Comparison of ENCODE assay signal across 12 cellular contexts in the genomic region with DNA sequence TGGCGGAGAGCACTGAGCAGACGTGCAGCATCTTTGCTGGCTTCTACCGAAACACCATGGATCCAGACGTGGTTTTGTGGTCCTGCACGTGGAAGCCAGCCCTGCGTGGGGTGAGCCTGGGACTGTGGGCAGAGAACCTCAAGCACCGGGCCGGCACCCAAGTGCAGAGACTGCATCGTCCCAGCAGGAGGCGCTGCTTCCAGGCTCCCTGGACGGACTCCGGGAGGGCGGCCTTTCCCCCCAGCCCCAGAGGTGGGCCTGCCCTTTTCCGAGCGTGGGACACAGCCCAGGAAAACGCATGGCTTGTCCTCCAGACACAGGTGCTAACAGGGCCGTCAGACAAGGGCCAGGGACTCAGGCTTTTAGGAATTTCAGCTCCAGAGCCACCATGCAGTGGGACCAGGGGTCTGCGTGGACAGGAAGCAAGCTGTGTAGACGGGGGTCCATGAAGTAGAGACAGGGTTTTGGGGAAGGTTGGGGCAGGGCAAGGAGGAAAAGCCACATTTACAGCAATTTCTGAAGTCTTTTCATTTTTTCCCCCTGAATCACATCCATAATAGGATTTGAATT.
DNase-seq lines count a peak whose midpoint lies in the region; ATAC-seq and TF ChIP-seq lines count a peak whose summit lies in the region.
"Had no signal": no experiment of that assay in that cellular context is flagged by ENCODE, and none has a peak within 500 bp of the region (broad histone marks: within the 10 kb centered on the region; RNA-seq: fewer than 3 reads in every experiment).

No MANE protein-coding gene starts in this region.

- H3K9me2 ChIP-seq in DOHH2 (replicated peaks; ENCODE audit: control insufficient read depth, low read length): no peaks in the 10 kb centered on the region

- no peaks in the 10 kb centered on the region for H3F3A ChIP-seq in DOHH2 (ENCODE audit: control insufficient read depth, insufficient read depth)

- H3K79me2 ChIP-seq in DOHH2 (ENCODE audit: control insufficient read depth, low read length): no peaks in the 10 kb centered on the region

- H4K20me1 ChIP-seq in DOHH2 (ENCODE audit: control insufficient read depth, insufficient read depth, low read depth, low read length): no peaks in the 10 kb centered on the region

- peaks cover 32% of the 10 kb centered on the region for H3K4me1 Mint-ChIP-seq in neural crest cell

- H3K4me1 ChIP-seq in DOHH2 (ENCODE audit: control insufficient read depth, low read length): peaks cover 33% of the 10 kb centered on the region
- peaks cover 29% of the 10 kb centered on the region for H3K4me1 ChIP-seq in HUES6 (ENCODE audit: control insufficient read depth, insufficient read depth, low read length)
- peaks cover 0 to 9% (median 0%) of the 10 kb centered on the region in 4 donors for H3K4me1 ChIP-seq in Peyer's patch

- H3K27me3 Mint-ChIP-seq in neural crest cell (ENCODE audit: low read depth): no peaks in the 10 kb centered on the region

- H3K4me2 ChIP-seq in DOHH2 (ENCODE audit: low read length): peak overlapping the region; percentile 77

- TF ChIP-seq POLR2A in Peyer's patch (IDR thresholded peaks at IDR 0.05): no peak

- peak; percentile 61 for TF ChIP-seq CTCF in DOHH2 (IDR thresholded peaks at IDR 0.05; ENCODE audit: low read depth, low read length, poor library complexity, severe bottlenecking)
- no peak for TF ChIP-seq CTCF in coronary artery (IDR thresholded peaks at IDR 0.05)
- TF ChIP-seq CTCF in neural crest cell (conservative IDR thresholded peaks at IDR 0.05): peak; percentile 61
- no peak for TF ChIP-seq CTCF in Peyer's patch (IDR thresholded peaks at IDR 0.05)

- H3K4me3 Mint-ChIP-seq in neural crest cell: no peak overlapping the region

- H3K27me3 ChIP-seq in DOHH2 (ENCODE audit: control insufficient read depth, low read length): 0 out of 2 replicates have a peak, but pooled peaks cover 4% of the 10 kb centered on the region
- H3K27me3 ChIP-seq in HUES6 (ENCODE audit: control insufficient read depth, insufficient read depth, low read length): no peaks in the 10 kb centered on the region
- H3K27me3 ChIP-seq in Peyer's patch: no peaks in the 10 kb centered on the region

- H3K9me3 ChIP-seq in DOHH2 (ENCODE audit: control insufficient read depth, insufficient read depth, low read length) (no peaks in the 10 kb centered on the region), HUES6 (ENCODE audit: control insufficient read depth, insufficient read depth, low read depth, low read length) (no peaks in the 10 kb centered on the region), Peyer's patch (no peaks in the 10 kb centered on the region)
- H3K9me3 ChIP-seq: mucosa of descending colon had no signal

- H3K36me3 ChIP-seq in DOHH2 (ENCODE audit: control insufficient read depth, low read length): no peaks in the 10 kb centered on the region
- H3K36me3 ChIP-seq in HUES6 (ENCODE audit: control insufficient read depth, insufficient read depth, low read length): no peaks in the 10 kb centered on the region
- H3K36me3 ChIP-seq in Peyer's patch: no peaks in the 10 kb centered on the region

- ATAC-seq in left lobe of liver: no peak
- ATAC-seq: mucosa of descending colon had no signal

- peak overlapping the region; percentile 47; the same call in 1 of the 2 replicates for H3K27ac ChIP-seq in DOHH2 (ENCODE audit: low read depth, low read length)
- H3K27ac ChIP-seq in HUES6 (ENCODE audit: low read depth, low read length): no peak overlapping the region; the same call in 1 of the 2 replicates
- no peak overlapping the region for H3K27ac ChIP-seq in coronary artery
- H3K27ac ChIP-seq in Peyer's patch: no peak overlapping the region

- DNase-seq in coronary artery (ENCODE audit: low spot score): no peak
- peak; percentile 38 for DNase-seq in neural crest cell (ENCODE audit: low read depth, low spot score)
- no peak for DNase-seq in Peyer's patch
- DNase-seq in Kasumi-1 (lab: John Stamatoyannopoulos, UW): no peak
- no peak for DNase-seq in RKO (ENCODE audit: low spot score)
- DNase-seq in left lobe of liver (ENCODE audit: low spot score): no peak
- DNase-seq: anterior cingulate cortex, DMS153, mucosa of descending colon, NCI-H2081 had no signal

- H3K9ac ChIP-seq in HUES6 (ENCODE audit: low read length): peak overlapping the region; percentile 59

- no peaks in the 10 kb centered on the region for H3K36me3 Mint-ChIP-seq in neural crest cell (ENCODE audit: low read depth)

- H3K27ac Mint-ChIP-seq in neural crest cell (ENCODE audit: unreplicated experiment): peak overlapping the region; percentile 71

- H3K9me3 Mint-ChIP-seq in neural crest cell: no peaks in the 10 kb centered on the region

- H3K4me3 ChIP-seq in DOHH2 (ENCODE audit: low read length): peak overlapping the region; percentile 55
- no peak overlapping the region for H3K4me3 ChIP-seq in HUES6 (ENCODE audit: low read depth, low read length)
- H3K4me3 ChIP-seq in coronary artery: peak overlapping the region; percentile 28
- no peak overlapping the region for H3K4me3 ChIP-seq in Peyer's patch
- H3K4me3 ChIP-seq: mucosa of descending colon had no signal

Comparison
In these comparisons a context has a peak if more than half of its experiments do, and no peak if none do; other contexts are left out.
1. H3K4me3 ChIP-seq: peak in DOHH2 (single experiment) and coronary artery (single experiment); none in HUES6 (single experiment) and Peyer's patch (0 of 4).
2. CTCF ChIP-seq: peak in DOHH2 (single experiment) and neural crest cell (single experiment); none in coronary artery (single experiment) and Peyer's patch (0 of 6).